20 cellular contexts compared by ENCODE assay signal in genomic region chr7:45657136-45657889, GRCh38.
A peak's percentile ranks its signal among the peaks of the same experiment; 100 is the strongest.
DNase-seq lines count a peak whose midpoint lies in the region; ATAC-seq and TF ChIP-seq lines count a peak whose summit lies in the region.
"Had no signal": no experiment of that assay in that cellular context is flagged by ENCODE, and none has a peak within 500 bp of the region (broad histone marks: within the 10 kb centered on the region; RNA-seq: fewer than 3 reads in every experiment).

No MANE protein-coding gene starts in this region.

- peak overlapping the region; percentile 21 for H2AFZ ChIP-seq in IMR-90 (replicated peaks; ENCODE audit: low read length, poor library complexity)

- no peak overlapping the region for H2BK15ac ChIP-seq in IMR-90 (ENCODE audit: low read depth, low read length)

- H4K8ac ChIP-seq in IMR-90 (ENCODE audit: low read depth in 2 of 2, low read length in 2 of 2), result no peak overlapping the region

- POLR2A ChIA-PET in IMR-90 (lab: Charles Lee; ENCODE audit: unreplicated experiment), result no interaction called here

- TF ChIP-seq CTCF in IMR-90 (conservative IDR thresholded peaks at IDR 0.05; ENCODE audit: low read depth, low read length) (no peak), stomach (IDR thresholded peaks at IDR 0.05) (no peak)

- H3K9ac ChIP-seq in IMR-90 (ENCODE audit: low read depth, low read length), result no peak overlapping the region
- H3K9ac ChIP-seq: KMS-11 had no signal

- dilution Hi-C loops in IMR-90 (cut with HindIII; ENCODE audit: low sequenced_read_pairs, unreplicated experiment), result no loop called here

- H2AK5ac ChIP-seq in IMR-90 (ENCODE audit: low read depth, low read length), result no peak overlapping the region

- peak overlapping the region; percentile 50 for H2AK9ac ChIP-seq in IMR-90 (replicated peaks; ENCODE audit: low read depth, low read length, poor library complexity)

- H4K91ac ChIP-seq in IMR-90 (ENCODE audit: insufficient read depth, low read depth, low read length), result no peak overlapping the region

- H3K23ac ChIP-seq in IMR-90 (ENCODE audit: low read depth, low read length), result no peak overlapping the region

- no peak for TF ChIP-seq POLR2A in IMR-90 (IDR thresholded peaks at IDR 0.05; ENCODE audit: low read depth, low read length)
- no peak for TF ChIP-seq POLR2A in stomach (IDR thresholded peaks at IDR 0.05)

- no peaks in the 10 kb centered on the region for H3K9me3 ChIP-seq in IMR-90 (ENCODE audit: control insufficient read depth, insufficient read depth, low read length)
- H3K9me3 ChIP-seq in stomach, result no peaks in the 10 kb centered on the region

- DNase-seq in H4 (ENCODE audit: low spot score) (peak; percentile 13), IMR-90 (no peak), left lobe of liver (ENCODE audit: low spot score) (peak; percentile 19), stomach (peak; percentile 22), putamen (ENCODE audit: low spot score) (no peak)
- DNase-seq: CD4-positive, CD25-positive, alpha-beta regulatory T cell; DMS79 treated with DMSO at 0.1 percent for 48 hours; HCEC 1CT; NCI-H1092 treated with DMSO at 0.1 percent for 48 hours; NCI-H1436 treated with DMSO at 0.1 percent for 48 hours; NCI-H1930; NCI-H2227 treated with DMSO at 0.1 percent for 48 hours; NCI-H524; NCI-H774; NK-92 treated with Interleukin-12 subunit alpha and Interleukin-12 subunit beta, amount 100 ng/mL, for 24 hours; SIG-M5 had no signal

- ATAC-seq in IMR-90 (ENCODE audit: low read depth), result no peak
- ATAC-seq in left lobe of liver, result no peak
- ATAC-seq in GM19455 (IDR thresholded peaks at IDR 0.05; ENCODE audit: unreplicated experiment), result no peak
- ATAC-seq in GM21529 (IDR thresholded peaks at IDR 0.05; ENCODE audit: unreplicated experiment), result no peak

- H3K27me3 ChIP-seq in IMR-90 (ENCODE audit: control insufficient read depth, insufficient read depth, low read length) (peaks cover 21% of the 10 kb centered on the region), stomach (no peaks in the 10 kb centered on the region)

- no peak for TF ChIP-seq EP300 in stomach (IDR thresholded peaks at IDR 0.05)

- BruUV-seq in IMR-90 (replicated peaks; lab: Mats Ljungman, UMichigan), result no TSS peak

- no peaks in the 10 kb centered on the region for H3K9me1 ChIP-seq in IMR-90 (ENCODE audit: insufficient read depth, low read length)

- H2BK20ac ChIP-seq in IMR-90 (ENCODE audit: low read depth, low read length), result no peak overlapping the region

- H2BK120ac ChIP-seq in IMR-90 (ENCODE audit: low read depth, low read length), result no peak overlapping the region

- no peak overlapping the region for H3K18ac ChIP-seq in IMR-90 (ENCODE audit: low read depth, low read length)

- H4K20me1 ChIP-seq in IMR-90 (ENCODE audit: insufficient read depth, low read length), result no peaks in the 10 kb centered on the region

- no peak overlapping the region for H3K56ac ChIP-seq in IMR-90 (ENCODE audit: extremely low read depth, insufficient read depth, low read length)

- in situ Hi-C loops in IMR-90 (cut with MboI; ENCODE audit: low sequenced_read_pairs), result loop anchor here (25.0 kb wide), 1 partner anchor 205 kb away; the partner anchor contains the start of gene CCDC201

- TF ChIP-seq RAD21 in IMR-90 (IDR thresholded peaks at IDR 0.05; ENCODE audit: low read length), result no peak

- H3K4me2 ChIP-seq in IMR-90 (ENCODE audit: low read depth, low read length), result no peak overlapping the region
- H3K4me2 ChIP-seq: KMS-11 had no signal

- H3K14ac ChIP-seq in IMR-90 (replicated peaks; ENCODE audit: low read depth, low read length), result no peak overlapping the region

- H2BK5ac ChIP-seq in IMR-90 (ENCODE audit: low read depth, low read length, poor library complexity, severe bottlenecking), result no peak overlapping the region

- no peak overlapping the region for H3K4me3 ChIP-seq in IMR-90 (ENCODE audit: insufficient read depth, low read depth, low read length)
- no peak overlapping the region for H3K4me3 ChIP-seq in stomach

- CTCF ChIA-PET in IMR-90 (lab: Yijun Ruan, JAX), result interaction anchor here (0.6 kb wide), 1 partner anchor 202 kb away, joined by 3 read pairs; no protein-coding TSS in a partner anchor

- no peaks in the 10 kb centered on the region for H3K4me1 ChIP-seq in IMR-90 (ENCODE audit: control insufficient read depth, insufficient read depth, low read length)
- no peaks in the 10 kb centered on the region for H3K4me1 ChIP-seq in stomach

- intact Hi-C loops in IMR-90 (cut with micrococcal nuclease), result no loop called here
- intact Hi-C loops in stomach (cut with DNase I; ENCODE audit: low total_unique reads), result no loop called here

- 73% methylated on average over 5 of the region's 11 CpGs; no CpG with 5 or more reads in 1 of the 2 experiments for WGBS in IMR-90 (ENCODE audit: extremely low coverage in 2 of 2, insufficient read length in 1 of 2), 2 experiments
- 90 to 100% (median 94%) methylated on average over 6 to 11 of the region's 11 CpGs for WGBS in stomach, 5 donors

- no peak overlapping the region for H3K4ac ChIP-seq in IMR-90 (ENCODE audit: low read depth, low read length)

- H3K36me3 ChIP-seq in IMR-90 (ENCODE audit: control insufficient read depth, insufficient read depth, low read length), result no peaks in the 10 kb centered on the region
- H3K36me3 ChIP-seq in stomach, result no peaks in the 10 kb centered on the region

- no peaks in the 10 kb centered on the region for H3K79me1 ChIP-seq in IMR-90 (ENCODE audit: low read depth in 1 of 2, low read length in 2 of 2)

- no peak overlapping the region for H3K27ac ChIP-seq in IMR-90 (ENCODE audit: insufficient read depth, low read length)
- no peak overlapping the region for H3K27ac ChIP-seq in stomach
- H3K27ac ChIP-seq: KMS-11, RWPE1 had no signal

- no peak overlapping the region for H4K5ac ChIP-seq in IMR-90 (ENCODE audit: low read depth, low read length)

TF ChIP-seq in IMR-90, 13 proteins besides CTCF, POLR2A, EP300 and RAD21:
- TF ChIP-seq SMC3 (IDR thresholded peaks at IDR 0.05; ENCODE audit: low read depth, low read length) (no peak), CHD1 (IDR thresholded peaks at IDR 0.05; ENCODE audit: low read depth, low read length) (no peak), ELK1 (IDR thresholded peaks at IDR 0.05; ENCODE audit: borderline replicate concordance, low read depth, low read length) (no peak), MAFK (IDR thresholded peaks at IDR 0.05; ENCODE audit: low read depth, low read length) (no peak), MAZ (IDR thresholded peaks at IDR 0.05; ENCODE audit: borderline replicate concordance, low read depth, low read length) (no peak), RFX5 (IDR thresholded peaks at IDR 0.05; ENCODE audit: low read depth, low read length) (no peak), RCOR1 (IDR thresholded peaks at IDR 0.05; ENCODE audit: insufficient replicate concordance, low read length) (no peak), CEBPB (IDR thresholded peaks at IDR 0.05; ENCODE audit: low read depth, low read length) (no peak), BHLHE40 (IDR thresholded peaks at IDR 0.05; ENCODE audit: low read depth, low read length) (no peak), MXI1 (IDR thresholded peaks at IDR 0.05; ENCODE audit: borderline replicate concordance, low read depth, low read length) (no peak), FOS (IDR thresholded peaks at IDR 0.05; ENCODE audit: low read depth, low read length) (no peak), USF2 (IDR thresholded peaks at IDR 0.05; ENCODE audit: low read depth, low read length) (no peak), NFE2L2 (IDR thresholded peaks at IDR 0.05; ENCODE audit: low read depth, low read length) (no peak)

Comparison
In these comparisons a context has a peak if more than half of its experiments do, and no peak if none do; other contexts are left out.
1. DNase-seq: peak in H4 (single experiment), left lobe of liver (single experiment) and stomach (single experiment); none in IMR-90 (single experiment) and putamen (single experiment).